ENCODE assay signal across 1 cellular context in the genomic region with DNA sequence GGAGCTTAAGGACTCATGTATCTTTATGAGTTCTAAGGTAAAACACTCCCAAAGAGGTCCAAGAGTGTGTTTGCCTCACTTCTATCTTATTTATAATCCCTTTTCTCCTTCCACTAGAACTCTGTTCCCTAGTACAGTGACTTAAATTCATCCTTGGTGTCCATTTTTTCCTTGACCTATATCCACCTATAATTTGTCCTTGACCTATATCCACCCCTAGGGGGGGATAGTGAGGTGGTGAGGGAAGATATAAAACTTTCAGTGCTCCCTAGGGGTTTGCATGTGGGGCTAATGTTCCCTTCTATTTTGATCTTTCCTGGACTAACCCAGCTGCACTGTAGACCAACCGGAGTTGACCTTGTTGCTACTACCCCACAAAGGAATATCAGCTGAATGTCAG.
TF ChIP-seq lines count a peak whose summit lies in the region.

No MANE protein-coding gene starts in this region.

TF ChIP-seq in H1, 55 proteins besides CTCF, POLR2A, EP300 and RAD21:
- TF ChIP-seq RNF2 (IDR thresholded peaks at IDR 0.05; ENCODE audit: borderline replicate concordance, low read depth, low read length, missing control alignments, poor library complexity, severe bottlenecking) (no peak), CREB1 (IDR thresholded peaks at IDR 0.05) (no peak), RBBP5 (IDR thresholded peaks at IDR 0.05; ENCODE audit: borderline replicate concordance, low read depth, low read length) (no peak), TEAD4 (IDR thresholded peaks at IDR 0.05; ENCODE audit: low read depth, low read length) (no peak)
- TF ChIP-seq, protein P1, sequence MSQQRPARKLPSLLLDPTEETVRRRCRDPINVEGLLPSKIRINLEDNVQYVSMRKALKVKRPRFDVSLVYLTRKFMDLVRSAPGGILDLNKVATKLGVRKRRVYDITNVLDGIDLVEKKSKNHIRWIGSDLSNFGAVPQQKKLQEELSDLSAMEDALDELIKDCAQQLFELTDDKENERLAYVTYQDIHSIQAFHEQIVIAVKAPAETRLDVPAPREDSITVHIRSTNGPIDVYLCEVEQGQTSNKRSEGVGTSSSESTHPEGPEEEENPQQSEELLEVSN (IDR thresholded peaks at IDR 0.05) = no peak
